8 cellular contexts compared by ENCODE assay signal in genomic region chr22:30667486-30668305, GRCh38. TPM values are rescaled to one million over a fixed set of nuclear protein-coding genes. Genes with fewer than 3 reads are reported as not detected.
DNase-seq lines count a peak whose midpoint lies in the region; ATAC-seq and TF ChIP-seq lines count a peak whose summit lies in the region.

Gene DUSP18, minus strand, starts transcription at chr22:30667875. Its CDS starts 3,872 bp downstream, at chr22:30664003.

- H3K27me3 ChIP-seq in CD4-positive, CD25-positive, alpha-beta regulatory T cell (ENCODE audit: control insufficient read depth, insufficient read depth, low read length): no peaks in the 10 kb centered on the region
- H3K27me3 ChIP-seq in duodenal mucosa (ENCODE audit: control insufficient read depth in 1 of 2, insufficient read depth in 2 of 2, low read length in 2 of 2): no peaks in the 10 kb centered on the region
- no peaks in the 10 kb centered on the region for H3K27me3 ChIP-seq in right lobe of liver

- peak within 1 kb of the TSS; percentile 49 for H3K27ac ChIP-seq in CD4-positive, CD25-positive, alpha-beta regulatory T cell (ENCODE audit: insufficient read depth, low read length, poor library complexity, severe bottlenecking)
- peak within 1 kb of the TSS; percentile 85 for H3K27ac ChIP-seq in duodenal mucosa (ENCODE audit: low read depth, low read length)
- no peak within 1 kb of the TSS for H3K27ac ChIP-seq in right lobe of liver

- TF ChIP-seq CTCF in right lobe of liver (IDR thresholded peaks at IDR 0.05): peak in 3 of 4 donors; percentile 6 to 30 (median 13)

- POLR2A ChIA-PET in activated CD4-positive, alpha-beta memory T cell treated with anti-CD3 and anti-CD28 coated beads for 36 hours (lab: Charles Lee): interaction anchor here (1.0 to 1.3 kb wide), 4 partner anchors 18 to 67 kb away, joined by 3 to 4 read pairs (median 4); partner anchors contain the start of gene SLC35E4

- TF ChIP-seq POLR2A in right lobe of liver (IDR thresholded peaks at IDR 0.05): no peak

- CTCF ChIA-PET in activated CD4-positive, alpha-beta memory T cell treated with anti-CD3 and anti-CD28 coated beads for 36 hours (lab: Charles Lee): interaction anchor here (0.7 to 3.6 kb wide), 6 partner anchors 18 to 252 kb away, joined by 3 to 30 read pairs (median 4); partner anchors contain the start of gene SLC35E4

- peak within 1 kb of the TSS; percentile 89 for H3K4me3 ChIP-seq in CD4-positive, CD25-positive, alpha-beta regulatory T cell (ENCODE audit: low read depth, low read length)
- peak within 1 kb of the TSS; percentile 90 to 93 for H3K4me3 ChIP-seq in duodenal mucosa (ENCODE audit: low read depth in 1 of 2, low read length in 2 of 2)
- H3K4me3 ChIP-seq in right lobe of liver: peak within 1 kb of the TSS; percentile 63 to 83 (median 76)

- H3K36me3 ChIP-seq in CD4-positive, CD25-positive, alpha-beta regulatory T cell (ENCODE audit: control insufficient read depth, insufficient read depth, low read length): peaks cover 14% of the 10 kb centered on the region
- H3K36me3 ChIP-seq in duodenal mucosa (ENCODE audit: control insufficient read depth in 1 of 2, insufficient read depth in 2 of 2, low read length in 2 of 2): peaks cover 5 to 12% of the 10 kb centered on the region in 2 donors
- peaks cover 0 to 6% (median 0%) of the 10 kb centered on the region in 4 donors for H3K36me3 ChIP-seq in right lobe of liver

- peaks cover 23% of the 10 kb centered on the region for H3K4me1 ChIP-seq in CD4-positive, CD25-positive, alpha-beta regulatory T cell (ENCODE audit: control insufficient read depth, insufficient read depth, low read length, poor library complexity, severe bottlenecking)
- peaks cover 23 to 26% of the 10 kb centered on the region in 2 donors for H3K4me1 ChIP-seq in duodenal mucosa (ENCODE audit: control insufficient read depth in 1 of 2, insufficient read depth in 2 of 2, low read length in 2 of 2)
- H3K4me1 ChIP-seq in right lobe of liver: no peaks in the 10 kb centered on the region

- no peaks in the 10 kb centered on the region for H3K9me3 ChIP-seq in CD4-positive, CD25-positive, alpha-beta regulatory T cell (ENCODE audit: control insufficient read depth in 2 of 2, low read length in 2 of 2)
- H3K9me3 ChIP-seq in duodenal mucosa (ENCODE audit: control insufficient read depth in 1 of 2, low read length in 2 of 2) (no peaks in the 10 kb centered on the region), right lobe of liver (no peaks in the 10 kb centered on the region)

- WGBS in right lobe of liver (ENCODE audit: insufficient coverage, low coverage, low lambda C conversion rate, missing lambda C conversion rate): 0% methylated on average over 11 of the region's 72 CpGs

- H3K9ac ChIP-seq in duodenal mucosa (ENCODE audit: low read depth in 1 of 2, low read length in 2 of 2): peak within 1 kb of the TSS; percentile 82 to 87

- intact Hi-C loops in activated CD4-positive, alpha-beta memory T cell treated with anti-CD3 and anti-CD28 coated beads for 36 hours (cut with micrococcal nuclease): loop anchor here (1.0 to 2.0 kb wide), 3 partner anchors 18 to 77 kb away; no protein-coding TSS in a partner anchor
- intact Hi-C loops in right lobe of liver (cut with DNase I): no loop called here

- H3K9me3 Mint-ChIP-seq in CD4-positive, CD25-positive, alpha-beta regulatory T cell: no peaks in the 10 kb centered on the region
- H3K9me3 Mint-ChIP-seq in activated CD4-positive, alpha-beta memory T cell treated with anti-CD3 and anti-CD28 coated beads for 36 hours: no peaks in the 10 kb centered on the region

- DNase-seq in CD4-positive, CD25-positive, alpha-beta regulatory T cell: peak; percentile 91 to 92 (median 91)
- DNase-seq in NCI-H774 (lab: John Stamatoyannopoulos, UW) (peak; percentile 72), right lobe of liver (peak; percentile 96 to 97 (median 97))
- DNase-seq in activated CD4-positive, alpha-beta memory T cell treated with anti-CD3 and anti-CD28 coated beads for 36 hours: peak; percentile 97
- peak; percentile 93 for DNase-seq in stimulated activated CD4-positive, alpha-beta T cell treated with anti-CD3 and anti-CD28 coated beads, Interleukin-4, amount 100 ng/mL, for 24 hours

- H3K4me3 Mint-ChIP-seq in CD4-positive, CD25-positive, alpha-beta regulatory T cell: peak within 1 kb of the TSS; percentile 90 to 100 (median 96)
- H3K4me3 Mint-ChIP-seq in activated CD4-positive, alpha-beta memory T cell treated with anti-CD3 and anti-CD28 coated beads for 36 hours: peak within 1 kb of the TSS; percentile 96

- H3K27ac Mint-ChIP-seq in CD4-positive, CD25-positive, alpha-beta regulatory T cell: peak within 1 kb of the TSS; percentile 87 to 97 (median 91)
- peak within 1 kb of the TSS; percentile 62 for H3K27ac Mint-ChIP-seq in activated CD4-positive, alpha-beta memory T cell treated with anti-CD3 and anti-CD28 coated beads for 36 hours

- peak; percentile 91 to 94 for ATAC-seq in CD4-positive, CD25-positive, alpha-beta regulatory T cell (ENCODE audit: low read depth in 2 of 2)
- peak; percentile 92 for ATAC-seq in GM19372 (IDR thresholded peaks at IDR 0.05; ENCODE audit: low read depth, unreplicated experiment)
- ATAC-seq in HG03565 (IDR thresholded peaks at IDR 0.05; ENCODE audit: unreplicated experiment): peak; percentile 84
- ATAC-seq in right lobe of liver: peak; percentile 98 to 100 (median 98)

- peaks cover 18% of the 10 kb centered on the region for H3K36me3 Mint-ChIP-seq in CD4-positive, CD25-positive, alpha-beta regulatory T cell
- peaks cover 10% of the 10 kb centered on the region for H3K36me3 Mint-ChIP-seq in activated CD4-positive, alpha-beta memory T cell treated with anti-CD3 and anti-CD28 coated beads for 36 hours

- peaks cover 9 to 48% (median 28%) of the 10 kb centered on the region in 4 donors for H3K4me1 Mint-ChIP-seq in CD4-positive, CD25-positive, alpha-beta regulatory T cell
- peaks cover 21% of the 10 kb centered on the region for H3K4me1 Mint-ChIP-seq in activated CD4-positive, alpha-beta memory T cell treated with anti-CD3 and anti-CD28 coated beads for 36 hours (ENCODE audit: low read depth)

- H3K27me3 Mint-ChIP-seq in CD4-positive, CD25-positive, alpha-beta regulatory T cell: no peaks in the 10 kb centered on the region
- peaks cover 3% of the 10 kb centered on the region for H3K27me3 Mint-ChIP-seq in activated CD4-positive, alpha-beta memory T cell treated with anti-CD3 and anti-CD28 coated beads for 36 hours

RNA-seq across cellular contexts. Expression of gene DUSP18, which starts in this region (rescaled TPM):
- 15.5 TPM for total RNA-seq in CD4-positive, CD25-positive, alpha-beta regulatory T cell
- 10 to 100 TPM; 11.4 to 20.2 (median 12.8) TPM for polyA plus RNA-seq in CD4-positive, CD25-positive, alpha-beta regulatory T cell
- 10 to 100 TPM in 1 of 2 experiments, 1 to 10 TPM in 1; 9.2 to 10.6 TPM for total RNA-seq in activated CD4-positive, alpha-beta memory T cell treated with anti-CD3 and anti-CD28 coated beads for 36 hours
- total RNA-seq in right lobe of liver: 1 to 10 TPM in 5 of 6 experiments, under 1 TPM in 1; 0.97 to 3.1 (median 2.2) TPM

Comparison
In these comparisons a context has a peak if more than half of its experiments do, and no peak if none do; other contexts are left out.
1. H3K27ac ChIP-seq: peak in CD4-positive, CD25-positive, alpha-beta regulatory T cell (single experiment) and duodenal mucosa (single experiment); none in right lobe of liver (0 of 3).
2. Peak in every context shown above with its lines, with median percentiles within 50 percentile points of each other: ATAC-seq, DNase-seq and H3K4me3 ChIP-seq.